ENCODE assay signal across 14 cellular contexts in genomic region chr7:125423444-125424155, GRCh38.
DNase-seq lines count a peak whose midpoint lies in the region; ATAC-seq and TF ChIP-seq lines count a peak whose summit lies in the region.
"Had no signal": no experiment of that assay in that cellular context is flagged by ENCODE, and none has a peak within 500 bp of the region (broad histone marks: within the 10 kb centered on the region; RNA-seq: fewer than 3 reads in every experiment).

No MANE protein-coding gene starts in this region.

- no peaks in the 10 kb centered on the region for H3K36me3 Mint-ChIP-seq in CD4-positive, CD25-positive, alpha-beta regulatory T cell
- H3K36me3 Mint-ChIP-seq in T-helper 2 cell treated with Interferon-gamma antibody and Interleukin-4, amounts not matched to agents 5 μg/mL and 100 μg/mL, for 36 hours (ENCODE audit: low read depth) = no peaks in the 10 kb centered on the region

- H3K4me3 Mint-ChIP-seq in CD4-positive, CD25-positive, alpha-beta regulatory T cell = no peak overlapping the region
- H3K4me3 Mint-ChIP-seq in T-helper 2 cell treated with Interferon-gamma antibody and Interleukin-4, amounts not matched to agents 5 μg/mL and 100 μg/mL, for 36 hours = no peak overlapping the region

- no peak overlapping the region for H3K4me3 ChIP-seq in CD4-positive, CD25-positive, alpha-beta regulatory T cell (ENCODE audit: low read depth, low read length)
- H3K4me3 ChIP-seq: dorsolateral prefrontal cortex, tibial nerve had no signal

- no peaks in the 10 kb centered on the region for H3K27me3 Mint-ChIP-seq in CD4-positive, CD25-positive, alpha-beta regulatory T cell
- H3K27me3 Mint-ChIP-seq in T-helper 2 cell treated with Interferon-gamma antibody and Interleukin-4, amounts not matched to agents 5 μg/mL and 100 μg/mL, for 36 hours (ENCODE audit: low read depth) = no peaks in the 10 kb centered on the region

- H3K9me3 ChIP-seq in CD4-positive, CD25-positive, alpha-beta regulatory T cell (ENCODE audit: control insufficient read depth in 2 of 2, low read length in 2 of 2) = no peaks in the 10 kb centered on the region

- no peak for TF ChIP-seq CTCF in foreskin keratinocyte (conservative IDR thresholded peaks at IDR 0.05)

- H3K9me3 Mint-ChIP-seq in CD4-positive, CD25-positive, alpha-beta regulatory T cell = peaks cover 0 to 23% (median 7%) of the 10 kb centered on the region in 7 donors
- peaks cover 25% of the 10 kb centered on the region for H3K9me3 Mint-ChIP-seq in T-helper 2 cell treated with Interferon-gamma antibody and Interleukin-4, amounts not matched to agents 5 μg/mL and 100 μg/mL, for 36 hours

- H3K27me3 ChIP-seq in CD4-positive, CD25-positive, alpha-beta regulatory T cell (ENCODE audit: control insufficient read depth, insufficient read depth, low read length) = no peaks in the 10 kb centered on the region
- no peaks in the 10 kb centered on the region for H3K27me3 ChIP-seq in foreskin keratinocyte
- H3K27me3 ChIP-seq: dorsolateral prefrontal cortex, tibial nerve had no signal

- no peak overlapping the region for H3K27ac ChIP-seq in CD4-positive, CD25-positive, alpha-beta regulatory T cell (ENCODE audit: insufficient read depth, low read length, poor library complexity, severe bottlenecking)
- no peak overlapping the region for H3K27ac ChIP-seq in foreskin keratinocyte
- H3K27ac ChIP-seq: dorsolateral prefrontal cortex had no signal

- no peaks in the 10 kb centered on the region for H3K36me3 ChIP-seq in CD4-positive, CD25-positive, alpha-beta regulatory T cell (ENCODE audit: control insufficient read depth, insufficient read depth, low read length)
- H3K36me3 ChIP-seq: tibial nerve had no signal

- peak; percentile 37 to 60 for ATAC-seq in CD4-positive, CD25-positive, alpha-beta regulatory T cell (ENCODE audit: low read depth in 2 of 2)
- no peak for ATAC-seq in foreskin keratinocyte
- ATAC-seq in GM21447 (IDR thresholded peaks at IDR 0.05; ENCODE audit: unreplicated experiment) = no peak
- ATAC-seq: right cardiac atrium had no signal

- no peaks in the 10 kb centered on the region for H3K4me1 ChIP-seq in CD4-positive, CD25-positive, alpha-beta regulatory T cell (ENCODE audit: control insufficient read depth, insufficient read depth, low read length, poor library complexity, severe bottlenecking)
- H3K4me1 ChIP-seq in foreskin keratinocyte = no peaks in the 10 kb centered on the region
- H3K4me1 ChIP-seq: tibial nerve had no signal

- DNase-seq in CD4-positive, CD25-positive, alpha-beta regulatory T cell = peak in 1 of 3 donors; percentile 12
- peak; percentile 19 for DNase-seq in H4 (ENCODE audit: low spot score)
- DNase-seq in T-helper 2 cell treated with Interferon-gamma antibody and Interleukin-4, amounts not matched to agents 5 μg/mL and 100 μg/mL, for 36 hours (ENCODE audit: low spot score) = peak; percentile 5
- peak; percentile 57 to 75 for DNase-seq in foreskin keratinocyte
- no peak for DNase-seq in cerebellar nuclear complex (lab: John Stamatoyannopoulos, UW)
- no peak for DNase-seq in D341Med (ENCODE audit: low spot score)
- DNase-seq in NCI-H2227 treated with DMSO at 0.1 percent for 48 hours (lab: John Stamatoyannopoulos, UW) = no peak
- DNase-seq: activated gamma-delta T cell treated with Interleukin-2 at 50 U/mL for 16 hours, dorsolateral prefrontal cortex, hippocampal formation, NCI-H187, right cardiac atrium had no signal

- peaks cover 0 to 2% (median 0%) of the 10 kb centered on the region in 4 donors for H3K4me1 Mint-ChIP-seq in CD4-positive, CD25-positive, alpha-beta regulatory T cell
- H3K4me1 Mint-ChIP-seq in T-helper 2 cell treated with Interferon-gamma antibody and Interleukin-4, amounts not matched to agents 5 μg/mL and 100 μg/mL, for 36 hours (ENCODE audit: low read depth) = peaks cover 6% of the 10 kb centered on the region

- H3K27ac Mint-ChIP-seq in CD4-positive, CD25-positive, alpha-beta regulatory T cell = no peak overlapping the region
- no peak overlapping the region for H3K27ac Mint-ChIP-seq in T-helper 2 cell treated with Interferon-gamma antibody and Interleukin-4, amounts not matched to agents 5 μg/mL and 100 μg/mL, for 36 hours

Comparison
In these comparisons a context has a peak if more than half of its experiments do, and no peak if none do; other contexts are left out.
1. ATAC-seq: peak in CD4-positive, CD25-positive, alpha-beta regulatory T cell (2 of 2); none in foreskin keratinocyte (single experiment) and GM21447 (single experiment).
2. DNase-seq: peak in H4 (single experiment), T-helper 2 cell treated with Interferon-gamma antibody and Interleukin-4, amounts not matched to agents 5 μg/mL and 100 μg/mL, for 36 hours (single experiment) and foreskin keratinocyte (2 of 2); none in cerebellar nuclear complex (0 of 2), D341Med (single experiment) and NCI-H2227 treated with DMSO at 0.1 percent for 48 hours (single experiment).